ENCODE assay signal across 21 cellular contexts in the genomic region with DNA sequence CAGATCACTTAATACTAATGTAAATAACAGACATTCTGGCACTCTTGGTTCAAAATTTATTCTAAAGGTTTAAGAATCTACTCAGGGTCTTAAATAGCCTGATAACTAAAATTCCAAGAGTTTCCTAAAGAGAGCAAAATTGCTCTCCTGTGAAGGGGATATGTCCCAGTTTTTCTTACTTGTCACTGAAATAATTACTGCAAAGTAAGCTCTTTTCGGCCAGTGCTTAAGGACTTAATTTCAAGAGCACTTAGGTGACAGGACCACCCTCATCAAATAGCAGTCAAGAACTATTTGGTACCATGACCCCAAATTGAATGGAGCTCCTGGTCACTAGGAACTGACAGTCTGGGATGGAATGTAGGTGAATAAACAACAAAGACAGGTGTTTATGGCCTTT. TPM values are rescaled to one million over a fixed set of nuclear protein-coding genes. Genes with fewer than 3 reads are reported as not detected.
DNase-seq lines count a peak whose midpoint lies in the region; ATAC-seq, FAIRE-seq and TF ChIP-seq lines count a peak whose summit lies in the region.
"Had no signal": no experiment of that assay in that cellular context is flagged by ENCODE, and none has a peak within 500 bp of the region (broad histone marks: within the 10 kb centered on the region; RNA-seq: fewer than 3 reads in every experiment).

No MANE protein-coding gene starts in this region.

- H3K27ac Mint-ChIP-seq in T-helper 1 cell treated with Interleukin-12 subunit alpha and Interleukin-12 subunit beta and Interleukin-4 antibody, amounts not matched to agents 30 μg/mL and 1 μg/mL, for 36 hours, result no peak overlapping the region
- H3K27ac Mint-ChIP-seq in neural crest cell (ENCODE audit: unreplicated experiment), result no peak overlapping the region
- H3K27ac Mint-ChIP-seq: GM23338 had no signal

- H3K4me3 ChIP-seq in K562 (no peak overlapping the region), upper lobe of right lung (no peak overlapping the region)
- H3K4me3 ChIP-seq: GM23338, PC-9 had no signal

- DNase-seq in T-helper 1 cell, result no peak
- no peak for DNase-seq in GM12891 (ENCODE audit: insufficient read length, low spot score)
- no peak for DNase-seq in K562 (ENCODE audit: extremely low read depth in 1 of 4, low spot score in 3 of 4)
- DNase-seq in neural crest cell (ENCODE audit: low read depth, low spot score), result no peak
- DNase-seq in upper lobe of right lung, result no peak
- DNase-seq in NCI-H1930 (lab: John Stamatoyannopoulos, UW), result no peak
- no peak for DNase-seq in NOMO-1 treated with dmso at 0.1 percent for 144 hours (lab: John Stamatoyannopoulos, UW; ENCODE audit: unreplicated experiment)
- DNase-seq: DMS79 treated with DMSO at 0.1 percent for 48 hours, KG1, NCI-H1092, NCI-H1694, NCI-H345, NCI-H69, PC-9 had no signal

- no peaks in the 10 kb centered on the region; a peak in 2 of 5 replicates for H3K27me3 ChIP-seq in K562 (ENCODE audit: control insufficient read depth in 2 of 2, insufficient read depth in 2 of 2, low read length in 2 of 2)
- H3K27me3 ChIP-seq in upper lobe of right lung, result no peaks in the 10 kb centered on the region

- H3K4me1 ChIP-seq in K562 (replicated peaks in 1 of 2; ENCODE audit: control insufficient read depth in 2 of 2, insufficient read depth in 2 of 2, low read length in 2 of 2), result peaks cover 6 to 19% of the 10 kb centered on the region in 2 experiments; a peak in 4 of 5 replicates
- peaks cover 20% of the 10 kb centered on the region for H3K4me1 ChIP-seq in upper lobe of right lung

- peak overlapping the region; percentile 72 for H3K4me3 Mint-ChIP-seq in T-helper 1 cell treated with Interleukin-12 subunit alpha and Interleukin-12 subunit beta and Interleukin-4 antibody, amounts not matched to agents 30 μg/mL and 1 μg/mL, for 36 hours
- H3K4me3 Mint-ChIP-seq in neural crest cell, result peak overlapping the region; percentile 82
- H3K4me3 Mint-ChIP-seq: GM23338 had no signal

- no peaks in the 10 kb centered on the region for H3K9me1 ChIP-seq in K562 (ENCODE audit: control insufficient read depth, insufficient read depth, low read length)

- H3K27ac ChIP-seq in K562 (ENCODE audit: extremely low read depth, low read depth, low read length), result no peak overlapping the region
- H3K27ac ChIP-seq in upper lobe of right lung, result no peak overlapping the region
- H3K27ac ChIP-seq: 22Rv1, C4-2B, PC-9 had no signal

- no peak overlapping the region; the same call in 1 of the 2 replicates for H2AFZ ChIP-seq in K562 (ENCODE audit: low read depth, low read length)
- H2AFZ ChIP-seq: PC-9 had no signal

- TF ChIP-seq POLR2A in GM12891 (IDR thresholded peaks at IDR 0.05; ENCODE audit: low read depth, low read length), result no peak
- TF ChIP-seq POLR2A in K562 (conservative IDR thresholded peaks at IDR 0.05), result no peak

- no peaks in the 10 kb centered on the region for H3K9me3 Mint-ChIP-seq in T-helper 1 cell treated with Interleukin-12 subunit alpha and Interleukin-12 subunit beta and Interleukin-4 antibody, amounts not matched to agents 30 μg/mL and 1 μg/mL, for 36 hours
- no peaks in the 10 kb centered on the region for H3K9me3 Mint-ChIP-seq in neural crest cell

- BruUV-seq in K562 (replicated peaks; lab: Mats Ljungman, UMichigan), result no TSS peak

- ATAC-seq in K562 (no peak), upper lobe of right lung (no peak)
- ATAC-seq: GM23338 had no signal

- peaks cover 14% of the 10 kb centered on the region for H3K27me3 Mint-ChIP-seq in T-helper 1 cell treated with Interleukin-12 subunit alpha and Interleukin-12 subunit beta and Interleukin-4 antibody, amounts not matched to agents 30 μg/mL and 1 μg/mL, for 36 hours (ENCODE audit: low read depth)
- no peaks in the 10 kb centered on the region for H3K27me3 Mint-ChIP-seq in neural crest cell (ENCODE audit: low read depth)

- intact Hi-C loops in K562 (cut with micrococcal nuclease), result loop anchor here (5.0 kb wide), 2 partner anchors 342 to 472 kb away; a partner anchor contains a TSS
- intact Hi-C loops in upper lobe of right lung (cut with DNase I), result no loop called here

- H3K9me3 ChIP-seq in K562 (replicated peaks; ENCODE audit: control insufficient read depth, insufficient read depth, low read depth, low read length), result peaks cover 7% of the 10 kb centered on the region; the same call in 1 of the 2 replicates
- H3K9me3 ChIP-seq in upper lobe of right lung, result no peaks in the 10 kb centered on the region

- WGBS in K562 (ENCODE audit: insufficient coverage, low coverage, missing lambda C conversion rate), result 0% methylated on average over 1 of the region's 1 CpG

- H3K36me3 Mint-ChIP-seq in T-helper 1 cell treated with Interleukin-12 subunit alpha and Interleukin-12 subunit beta and Interleukin-4 antibody, amounts not matched to agents 30 μg/mL and 1 μg/mL, for 36 hours (ENCODE audit: low read depth), result no peaks in the 10 kb centered on the region
- peaks cover 2% of the 10 kb centered on the region for H3K36me3 Mint-ChIP-seq in neural crest cell (ENCODE audit: low read depth)

- CTCF ChIA-PET in K562 (lab: Yijun Ruan, JAX; ENCODE audit: low intra/inter-chr PET ratio), result no interaction called here

- no peaks in the 10 kb centered on the region for H4K20me1 ChIP-seq in K562 (replicated peaks; ENCODE audit: control insufficient read depth, insufficient read depth, low read length)

- peaks cover 20% of the 10 kb centered on the region for H3K4me1 Mint-ChIP-seq in T-helper 1 cell treated with Interleukin-12 subunit alpha and Interleukin-12 subunit beta and Interleukin-4 antibody, amounts not matched to agents 30 μg/mL and 1 μg/mL, for 36 hours (ENCODE audit: low read depth)
- H3K4me1 Mint-ChIP-seq in neural crest cell, result peaks cover 21% of the 10 kb centered on the region

- peaks cover 31% of the 10 kb centered on the region for H3K79me2 ChIP-seq in K562 (ENCODE audit: control insufficient read depth, insufficient read depth, low read length)

- TF ChIP-seq CTCF in K562 (IDR thresholded peaks at IDR 0.05 in 2 of 3, conservative IDR thresholded peaks at IDR 0.05 in 1 of 3; ENCODE audit: insufficient read depth in 2 of 3, low read depth in 1 of 3, low read length in 3 of 3) (no peak), neural crest cell (conservative IDR thresholded peaks at IDR 0.05) (no peak), upper lobe of right lung (IDR thresholded peaks at IDR 0.05) (no peak)

- H3K9ac ChIP-seq in K562 (ENCODE audit: insufficient read depth in 1 of 2, low read depth in 2 of 2, low read length in 2 of 2), result no peak overlapping the region

- H3K36me3 ChIP-seq in K562 (ENCODE audit: control insufficient read depth, insufficient read depth, low read length) (peaks cover 17% of the 10 kb centered on the region), upper lobe of right lung (no peaks in the 10 kb centered on the region)

- FAIRE-seq in GM12891 (lab: Jason Lieb, UNC) (peak; percentile 16), K562 (lab: Jason Lieb, UNC) (no peak)
- FAIRE-seq: D721Med, G401.6, HTR-8/SVneo had no signal

- POLR2A ChIA-PET in K562 (lab: Yijun Ruan, JAX), result no interaction called here

- in situ Hi-C loops in K562 (cut with MboI), result no loop called here

- no peak overlapping the region for H3K4me2 ChIP-seq in K562 (ENCODE audit: insufficient read depth, low read length)
- H3K4me2 ChIP-seq: GM23338, PC-9 had no signal

- TF ChIP-seq RAD21 in K562 (CRISPR knock-in tag; conservative IDR thresholded peaks at IDR 0.05 in 1 of 2, IDR thresholded peaks at IDR 0.05 in 1 of 2), result no peak

- TF ChIP-seq EP300 in K562 (IDR thresholded peaks at IDR 0.05; ENCODE audit: low read length), result no peak

TF ChIP-seq in GM12891, 5 proteins besides CTCF, POLR2A, EP300 and RAD21:
- TF ChIP-seq PAX5 (IDR thresholded peaks at IDR 0.05; ENCODE audit: insufficient read depth, low read length, severe bottlenecking) (no peak), SPI1 (IDR thresholded peaks at IDR 0.05; ENCODE audit: low read depth, low read length) (no peak), POLR2AphosphoS5 (IDR thresholded peaks at IDR 0.05; ENCODE audit: low read depth, low read length) (no peak)
TF ChIP-seq in GM12891: peak in this region for 0.

TF ChIP-seq in K562, 482 proteins besides CTCF, POLR2A, EP300 and RAD21:
- TF ChIP-seq HDGF (IDR thresholded peaks at IDR 0.05), result no peak
- TF ChIP-seq FIP1L1 (IDR thresholded peaks at IDR 0.05; ENCODE audit: low read depth, low read length, poor library complexity, severe bottlenecking), result no peak
- no peak for TF ChIP-seq ZNF586 (CRISPR knock-in tag; conservative IDR thresholded peaks at IDR 0.05)
- TF ChIP-seq E2F3 (CRISPR knock-in tag; IDR thresholded peaks at IDR 0.05), result no peak
- TF ChIP-seq SMARCA5 (IDR thresholded peaks at IDR 0.05), result no peak
- TF ChIP-seq ZNF316 (IDR thresholded peaks at IDR 0.05), result peak; percentile 71
- peak; percentile 44 for TF ChIP-seq C11orf30 (IDR thresholded peaks at IDR 0.05; ENCODE audit: low read depth)
- TF ChIP-seq MAFF (IDR thresholded peaks at IDR 0.05; ENCODE audit: low read length), result peak; percentile 36; the same call in 1 of the 2 replicates
- no peak for TF ChIP-seq CREBBP (IDR thresholded peaks at IDR 0.05; ENCODE audit: low read depth, low read length)
- peak; percentile 27; the same call in 1 of the 2 replicates for TF ChIP-seq MAFG (tag; conservative IDR thresholded peaks at IDR 0.05)
- TF ChIP-seq NFATC3 (IDR thresholded peaks at IDR 0.05), result no peak

RNA-seq across cellular contexts. Expression of a gene that starts 1.8 kb away (rescaled TPM):
- 10.2 TPM for polyA plus RNA-seq in GM12891 (2012; ENCODE audit: low read depth, missing spikeins)
- total RNA-seq in K562 (2011; cell fraction: chromatin; rRNA removed; ENCODE audit: low replicate concordance), result 70.2 and 124 TPM in 2 replicates
- total RNA-seq in K562 (2011; cell fraction: nucleolus; rRNA removed), result 46.2 and 55.4 TPM in 2 replicates
- total RNA-seq in K562 (2011; cell fraction: nucleoplasm; rRNA removed), result 77.4 and 131 TPM in 2 replicates
- total RNA-seq in K562 (2014; rRNA removed) (46.1 and 46.8 TPM in 2 replicates), K562 (2014; rRNA removed; fragmentation: Illumina TruSeq; extraction: Trizol) (59.6 and 62.0 TPM in 2 replicates), K562 (2015; rRNA removed; fragmentation: Illumina TruSeq; extraction: Trizol) (46.1 and 61.3 TPM in 2 replicates), K562 (2021) (45.2 and 53.0 TPM in 2 replicates), neural crest cell (11.9 and 12.2 TPM in 2 replicates), upper lobe of right lung (22.0 TPM)
- polyA plus RNA-seq in K562 (2011; rRNA removed) (21.7 and 29.7 TPM in 2 replicates), K562 (2014; fragmentation: Illumina TruSeq; extraction: Trizol) (37.3 and 39.6 TPM in 2 replicates), K562 (2014; fragmentation: Nextera tagmentation; extraction: Ambion mirVana) (100 to 1,000 TPM; 112 to 116 TPM), K562 (2014; rRNA removed) (33.7 and 35.1 TPM in 2 replicates)
- 9.1 and 17.4 TPM in 2 replicates for polyA plus RNA-seq in K562 (2011; cell fraction: cytosol; rRNA removed)
- polyA plus RNA-seq in K562 (2011; cell fraction: nucleus; rRNA removed), result 33.0 and 40.5 TPM in 2 replicates
- 37.8 and 45.1 TPM in 2 replicates for polyA plus RNA-seq in K562 (2012)
- polyA minus RNA-seq in K562 (2011; rRNA and poly(A)+ RNA removed), result 63.6 and 70.2 TPM in 2 replicates
- polyA minus RNA-seq in K562 (2011; cell fraction: cytosol; rRNA and poly(A)+ RNA removed), result 6.2 and 12.0 TPM in 2 replicates
- polyA minus RNA-seq in K562 (2011; cell fraction: nucleus; rRNA and poly(A)+ RNA removed), result 137 and 151 TPM in 2 replicates
